Comparison of ENCODE assay signal across 1 cellular context in the genomic region with DNA sequence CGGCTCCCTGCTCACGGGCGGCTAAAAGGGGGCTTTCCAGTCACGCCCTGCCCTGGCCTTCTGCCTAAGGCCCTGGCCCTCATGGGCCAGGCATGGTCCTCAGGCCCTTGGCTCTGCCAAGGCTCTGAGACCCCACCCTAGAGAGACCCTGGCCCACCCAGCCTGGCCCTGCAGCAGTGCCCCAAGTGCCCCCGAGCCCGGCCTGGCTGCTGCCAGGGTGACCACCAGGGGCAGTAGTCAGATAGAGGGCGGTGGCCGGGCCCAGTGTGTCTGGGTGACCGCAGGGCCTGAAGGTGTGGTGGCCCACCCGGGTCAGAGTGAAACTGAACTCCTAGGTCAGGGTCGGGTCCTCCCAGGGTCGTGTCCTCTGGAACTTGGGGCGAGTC.
A peak's percentile ranks its signal among the peaks of the same experiment; 100 is the strongest.
TF ChIP-seq lines count a peak whose summit lies in the region.

No MANE protein-coding gene starts in this region.

TF ChIP-seq in K562, 482 proteins besides CTCF, POLR2A, EP300 and RAD21 (continued from another document):
- TF ChIP-seq, protein P1, sequence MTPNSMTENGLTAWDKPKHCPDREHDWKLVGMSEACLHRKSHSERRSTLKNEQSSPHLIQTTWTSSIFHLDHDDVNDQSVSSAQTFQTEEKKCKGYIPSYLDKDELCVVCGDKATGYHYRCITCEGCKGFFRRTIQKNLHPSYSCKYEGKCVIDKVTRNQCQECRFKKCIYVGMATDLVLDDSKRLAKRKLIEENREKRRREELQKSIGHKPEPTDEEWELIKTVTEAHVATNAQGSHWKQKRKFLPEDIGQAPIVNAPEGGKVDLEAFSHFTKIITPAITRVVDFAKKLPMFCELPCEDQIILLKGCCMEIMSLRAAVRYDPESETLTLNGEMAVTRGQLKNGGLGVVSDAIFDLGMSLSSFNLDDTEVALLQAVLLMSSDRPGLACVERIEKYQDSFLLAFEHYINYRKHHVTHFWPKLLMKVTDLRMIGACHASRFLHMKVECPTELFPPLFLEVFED (CRISPR knock-in tag; conservative IDR thresholded peaks at IDR 0.05): no peak
- TF ChIP-seq POLR2AphosphoS2 (IDR thresholded peaks at IDR 0.05; ENCODE audit: low read length): no peak
- TF ChIP-seq ZNF282 (CRISPR knock-in tag; IDR thresholded peaks at IDR 0.05): peak; percentile 12; the same call in 1 of the 2 replicates
- TF ChIP-seq MAFF (IDR thresholded peaks at IDR 0.05; ENCODE audit: low read length): no peak
- no peak for TF ChIP-seq HNRNPK (IDR thresholded peaks at IDR 0.05; ENCODE audit: low read depth, low read length, poor library complexity, severe bottlenecking)
- peak; percentile 14; the same call in 1 of the 2 replicates for TF ChIP-seq STAG1 (CRISPR knock-in tag; IDR thresholded peaks at IDR 0.05; ENCODE audit: borderline replicate concordance)
- no peak for TF ChIP-seq ZNF586 (CRISPR knock-in tag; conservative IDR thresholded peaks at IDR 0.05)
- no peak; the same call in 1 of the 2 replicates for TF ChIP-seq FOXP1 (CRISPR knock-in tag; IDR thresholded peaks at IDR 0.05)
- TF ChIP-seq, protein P2, sequence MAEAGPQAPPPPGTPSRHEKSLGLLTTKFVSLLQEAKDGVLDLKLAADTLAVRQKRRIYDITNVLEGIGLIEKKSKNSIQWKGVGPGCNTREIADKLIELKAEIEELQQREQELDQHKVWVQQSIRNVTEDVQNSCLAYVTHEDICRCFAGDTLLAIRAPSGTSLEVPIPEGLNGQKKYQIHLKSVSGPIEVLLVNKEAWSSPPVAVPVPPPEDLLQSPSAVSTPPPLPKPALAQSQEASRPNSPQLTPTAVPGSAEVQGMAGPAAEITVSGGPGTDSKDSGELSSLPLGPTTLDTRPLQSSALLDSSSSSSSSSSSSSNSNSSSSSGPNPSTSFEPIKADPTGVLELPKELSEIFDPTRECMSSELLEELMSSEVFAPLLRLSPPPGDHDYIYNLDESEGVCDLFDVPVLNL (CRISPR knock-in tag; IDR thresholded peaks at IDR 0.05; ENCODE audit: low read depth): no peak
- TF ChIP-seq, protein P3, sequence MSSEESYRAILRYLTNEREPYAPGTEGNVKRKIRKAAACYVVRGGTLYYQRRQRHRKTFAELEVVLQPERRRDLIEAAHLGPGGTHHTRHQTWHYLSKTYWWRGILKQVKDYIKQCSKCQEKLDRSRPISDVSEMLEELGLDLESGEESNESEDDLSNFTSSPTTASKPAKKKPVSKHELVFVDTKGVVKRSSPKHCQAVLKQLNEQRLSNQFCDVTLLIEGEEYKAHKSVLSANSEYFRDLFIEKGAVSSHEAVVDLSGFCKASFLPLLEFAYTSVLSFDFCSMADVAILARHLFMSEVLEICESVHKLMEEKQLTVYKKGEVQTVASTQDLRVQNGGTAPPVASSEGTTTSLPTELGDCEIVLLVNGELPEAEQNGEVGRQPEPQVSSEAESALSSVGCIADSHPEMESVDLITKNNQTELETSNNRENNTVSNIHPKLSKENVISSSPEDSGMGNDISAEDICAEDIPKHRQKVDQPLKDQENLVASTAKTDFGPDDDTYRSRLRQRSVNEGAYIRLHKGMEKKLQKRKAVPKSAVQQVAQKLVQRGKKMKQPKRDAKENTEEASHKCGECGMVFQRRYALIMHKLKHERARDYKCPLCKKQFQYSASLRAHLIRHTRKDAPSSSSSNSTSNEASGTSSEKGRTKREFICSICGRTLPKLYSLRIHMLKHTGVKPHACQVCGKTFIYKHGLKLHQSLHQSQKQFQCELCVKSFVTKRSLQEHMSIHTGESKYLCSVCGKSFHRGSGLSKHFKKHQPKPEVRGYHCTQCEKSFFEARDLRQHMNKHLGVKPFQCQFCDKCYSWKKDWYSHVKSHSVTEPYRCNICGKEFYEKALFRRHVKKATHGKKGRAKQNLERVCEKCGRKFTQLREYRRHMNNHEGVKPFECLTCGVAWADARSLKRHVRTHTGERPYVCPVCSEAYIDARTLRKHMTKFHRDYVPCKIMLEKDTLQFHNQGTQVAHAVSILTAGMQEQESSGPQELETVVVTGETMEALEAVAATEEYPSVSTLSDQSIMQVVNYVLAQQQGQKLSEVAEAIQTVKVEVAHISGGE (CRISPR knock-in tag; IDR thresholded peaks at IDR 0.05): peak in 1 of 3 experiments; percentile 50; a peak in 1 of 6 replicates
- TF ChIP-seq, protein P4, sequence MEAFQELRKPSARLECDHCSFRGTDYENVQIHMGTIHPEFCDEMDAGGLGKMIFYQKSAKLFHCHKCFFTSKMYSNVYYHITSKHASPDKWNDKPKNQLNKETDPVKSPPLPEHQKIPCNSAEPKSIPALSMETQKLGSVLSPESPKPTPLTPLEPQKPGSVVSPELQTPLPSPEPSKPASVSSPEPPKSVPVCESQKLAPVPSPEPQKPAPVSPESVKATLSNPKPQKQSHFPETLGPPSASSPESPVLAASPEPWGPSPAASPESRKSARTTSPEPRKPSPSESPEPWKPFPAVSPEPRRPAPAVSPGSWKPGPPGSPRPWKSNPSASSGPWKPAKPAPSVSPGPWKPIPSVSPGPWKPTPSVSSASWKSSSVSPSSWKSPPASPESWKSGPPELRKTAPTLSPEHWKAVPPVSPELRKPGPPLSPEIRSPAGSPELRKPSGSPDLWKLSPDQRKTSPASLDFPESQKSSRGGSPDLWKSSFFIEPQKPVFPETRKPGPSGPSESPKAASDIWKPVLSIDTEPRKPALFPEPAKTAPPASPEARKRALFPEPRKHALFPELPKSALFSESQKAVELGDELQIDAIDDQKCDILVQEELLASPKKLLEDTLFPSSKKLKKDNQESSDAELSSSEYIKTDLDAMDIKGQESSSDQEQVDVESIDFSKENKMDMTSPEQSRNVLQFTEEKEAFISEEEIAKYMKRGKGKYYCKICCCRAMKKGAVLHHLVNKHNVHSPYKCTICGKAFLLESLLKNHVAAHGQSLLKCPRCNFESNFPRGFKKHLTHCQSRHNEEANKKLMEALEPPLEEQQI (IDR thresholded peaks at IDR 0.05): no peak
- TF ChIP-seq ZC3H11A (IDR thresholded peaks at IDR 0.05; ENCODE audit: low read depth, low read length): no peak
- no peak for TF ChIP-seq JUND (IDR thresholded peaks at IDR 0.05; ENCODE audit: borderline replicate concordance, low read depth, low read length)
- no peak for TF ChIP-seq JUND (tag; IDR thresholded peaks at IDR 0.05; ENCODE audit: borderline replicate concordance, low read depth, low read length)
- TF ChIP-seq CHD4 (IDR thresholded peaks at IDR 0.05; ENCODE audit: insufficient read depth, insufficient replicate concordance, low read depth, low read length, poor library complexity, severe bottlenecking): no peak
- peak; percentile 40 for TF ChIP-seq PCBP1 (IDR thresholded peaks at IDR 0.05; ENCODE audit: low read depth, low read length, poor library complexity, severe bottlenecking)
- no peak for TF ChIP-seq POU5F1 (IDR thresholded peaks at IDR 0.05; ENCODE audit: borderline replicate concordance, low read depth, low read length, partially characterized antibody)
- no peak for TF ChIP-seq ZNF165 (CRISPR knock-in tag; IDR thresholded peaks at IDR 0.05; ENCODE audit: borderline replicate concordance)
- TF ChIP-seq, protein P5, sequence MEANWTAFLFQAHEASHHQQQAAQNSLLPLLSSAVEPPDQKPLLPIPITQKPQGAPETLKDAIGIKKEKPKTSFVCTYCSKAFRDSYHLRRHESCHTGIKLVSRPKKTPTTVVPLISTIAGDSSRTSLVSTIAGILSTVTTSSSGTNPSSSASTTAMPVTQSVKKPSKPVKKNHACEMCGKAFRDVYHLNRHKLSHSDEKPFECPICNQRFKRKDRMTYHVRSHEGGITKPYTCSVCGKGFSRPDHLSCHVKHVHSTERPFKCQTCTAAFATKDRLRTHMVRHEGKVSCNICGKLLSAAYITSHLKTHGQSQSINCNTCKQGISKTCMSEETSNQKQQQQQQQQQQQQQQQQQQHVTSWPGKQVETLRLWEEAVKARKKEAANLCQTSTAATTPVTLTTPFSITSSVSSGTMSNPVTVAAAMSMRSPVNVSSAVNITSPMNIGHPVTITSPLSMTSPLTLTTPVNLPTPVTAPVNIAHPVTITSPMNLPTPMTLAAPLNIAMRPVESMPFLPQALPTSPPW (CRISPR knock-in tag; IDR thresholded peaks at IDR 0.05): no peak
- 0 out of 2 replicates have a peak, but pooled peaks have one; percentile 8 for TF ChIP-seq ZBTB1 (CRISPR knock-in tag; IDR thresholded peaks at IDR 0.05; ENCODE audit: borderline replicate concordance, low read depth)
